Comparison of ENCODE assay signal across 18 cellular contexts in genomic region chr20:55067158-55067825, GRCh38.
A peak's percentile ranks its signal among the peaks of the same experiment; 100 is the strongest.
DNase-seq lines count a peak whose midpoint lies in the region; ATAC-seq and FAIRE-seq lines count a peak whose summit lies in the region.
"Had no signal": no experiment of that assay in that cellular context is flagged by ENCODE, and none has a peak within 500 bp of the region (broad histone marks: within the 10 kb centered on the region; RNA-seq: fewer than 3 reads in every experiment).

No MANE protein-coding gene starts in this region.

- DNase-seq in Daoy (ENCODE audit: low read depth) (peak; percentile 66), HTR-8/SVneo (ENCODE audit: insufficient read length, low spot score) (no peak), dermis blood vessel endothelial cell (peak; percentile 48), lung microvascular endothelial cell (ENCODE audit: low read depth in 2 of 2) (peak; percentile 67 to 96), T-helper 17 cell (no peak), 8988T (no peak)
- DNase-seq: CD4-positive, CD25-positive, alpha-beta regulatory T cell; NCI-H1417; NCI-H1694 treated with DMSO at 0.1 percent for 48 hours; NCI-H446; NCI-H526; PC-3; RPMI8226 had no signal

- H3K36me3 Mint-ChIP-seq in T-helper 17 cell (ENCODE audit: low read depth), result no peaks in the 10 kb centered on the region
- H3K36me3 Mint-ChIP-seq: CD4-positive, CD25-positive, alpha-beta regulatory T cell had no signal

- H3K4me1 Mint-ChIP-seq in T-helper 17 cell, result no peaks in the 10 kb centered on the region
- H3K4me1 Mint-ChIP-seq: CD4-positive, CD25-positive, alpha-beta regulatory T cell; GM23338; IgD-negative memory B cell had no signal

- no peaks in the 10 kb centered on the region for H3K9me3 ChIP-seq in T-helper 17 cell (ENCODE audit: control insufficient read depth, low read length, poor library complexity, severe bottlenecking)

- ATAC-seq in T-helper 17 cell (no peak), GM19035 (IDR thresholded peaks at IDR 0.05; ENCODE audit: unreplicated experiment) (no peak)
- ATAC-seq: GM23338, HCT116, PC-3, SK-N-SH treated with all-trans-retinoic acid at 6 μM for 48 hours had no signal

- FAIRE-seq in HTR-8/SVneo (lab: Jason Lieb, UNC), result peak; percentile 40

- H3K27me3 Mint-ChIP-seq in T-helper 17 cell, result no peaks in the 10 kb centered on the region
- H3K27me3 Mint-ChIP-seq: CD4-positive, CD25-positive, alpha-beta regulatory T cell; IgD-negative memory B cell had no signal

- H3K27ac Mint-ChIP-seq in T-helper 17 cell, result no peak overlapping the region
- H3K27ac Mint-ChIP-seq: CD4-positive, CD25-positive, alpha-beta regulatory T cell; GM23338; IgD-negative memory B cell had no signal

- H3K4me3 Mint-ChIP-seq in T-helper 17 cell, result no peak overlapping the region
- H3K4me3 Mint-ChIP-seq: CD4-positive, CD25-positive, alpha-beta regulatory T cell; GM23338; IgD-negative memory B cell had no signal

Comparison
In these comparisons a context has a peak if more than half of its experiments do, and no peak if none do; other contexts are left out.
1. DNase-seq: peak in Daoy (single experiment), dermis blood vessel endothelial cell (single experiment) and lung microvascular endothelial cell (2 of 2); none in HTR-8/SVneo (single experiment), T-helper 17 cell (0 of 3) and 8988T (single experiment).